1 cellular context compared by ENCODE assay signal in the genomic region with DNA sequence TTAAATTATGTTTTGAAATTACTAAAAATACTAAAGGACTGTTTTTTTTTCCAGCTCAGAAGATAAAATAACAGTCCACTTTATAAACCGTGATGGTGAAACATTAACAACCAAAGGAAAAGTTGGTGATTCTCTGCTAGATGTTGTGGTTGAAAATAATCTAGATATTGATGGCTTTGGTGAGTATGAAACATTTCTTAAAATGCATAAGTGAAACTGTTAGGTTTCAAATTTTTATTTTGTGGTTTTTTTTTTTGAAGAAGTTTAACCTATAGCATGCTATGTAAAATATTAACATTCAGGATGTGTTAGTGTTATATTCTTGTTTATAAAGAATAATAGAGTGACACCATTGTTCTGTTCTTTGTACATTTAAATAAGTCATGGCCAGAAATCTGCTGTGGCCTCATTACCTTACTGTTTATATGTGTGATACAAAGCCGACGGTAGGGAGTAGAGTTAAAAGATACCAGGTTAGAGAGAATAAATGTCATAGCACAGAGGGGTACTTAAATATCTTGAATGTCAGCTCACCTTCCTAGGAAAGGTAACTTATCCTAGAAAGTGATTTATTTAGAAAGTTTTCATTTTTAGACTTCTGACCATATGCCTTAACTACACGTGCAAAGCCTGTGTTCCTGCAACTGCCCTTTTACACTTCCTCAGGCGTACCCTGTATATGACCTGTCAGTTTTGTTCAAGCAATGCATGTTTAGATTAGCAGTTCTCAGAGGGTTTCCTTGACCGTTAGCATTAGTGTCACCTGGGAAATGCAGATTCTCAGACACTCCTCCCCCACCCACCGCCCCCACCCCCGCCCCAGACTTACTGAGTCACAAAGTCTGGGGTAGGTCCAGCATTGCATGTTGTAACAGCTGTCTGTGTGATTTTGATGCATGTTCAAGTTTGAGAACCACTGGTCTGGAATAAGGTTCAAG.
TF ChIP-seq lines count a peak whose summit lies in the region.

No MANE protein-coding gene starts in this region.

TF ChIP-seq in K562, 482 proteins besides CTCF, POLR2A, EP300 and RAD21 (continued from another document and continues in another):
- TF ChIP-seq, protein P1, sequence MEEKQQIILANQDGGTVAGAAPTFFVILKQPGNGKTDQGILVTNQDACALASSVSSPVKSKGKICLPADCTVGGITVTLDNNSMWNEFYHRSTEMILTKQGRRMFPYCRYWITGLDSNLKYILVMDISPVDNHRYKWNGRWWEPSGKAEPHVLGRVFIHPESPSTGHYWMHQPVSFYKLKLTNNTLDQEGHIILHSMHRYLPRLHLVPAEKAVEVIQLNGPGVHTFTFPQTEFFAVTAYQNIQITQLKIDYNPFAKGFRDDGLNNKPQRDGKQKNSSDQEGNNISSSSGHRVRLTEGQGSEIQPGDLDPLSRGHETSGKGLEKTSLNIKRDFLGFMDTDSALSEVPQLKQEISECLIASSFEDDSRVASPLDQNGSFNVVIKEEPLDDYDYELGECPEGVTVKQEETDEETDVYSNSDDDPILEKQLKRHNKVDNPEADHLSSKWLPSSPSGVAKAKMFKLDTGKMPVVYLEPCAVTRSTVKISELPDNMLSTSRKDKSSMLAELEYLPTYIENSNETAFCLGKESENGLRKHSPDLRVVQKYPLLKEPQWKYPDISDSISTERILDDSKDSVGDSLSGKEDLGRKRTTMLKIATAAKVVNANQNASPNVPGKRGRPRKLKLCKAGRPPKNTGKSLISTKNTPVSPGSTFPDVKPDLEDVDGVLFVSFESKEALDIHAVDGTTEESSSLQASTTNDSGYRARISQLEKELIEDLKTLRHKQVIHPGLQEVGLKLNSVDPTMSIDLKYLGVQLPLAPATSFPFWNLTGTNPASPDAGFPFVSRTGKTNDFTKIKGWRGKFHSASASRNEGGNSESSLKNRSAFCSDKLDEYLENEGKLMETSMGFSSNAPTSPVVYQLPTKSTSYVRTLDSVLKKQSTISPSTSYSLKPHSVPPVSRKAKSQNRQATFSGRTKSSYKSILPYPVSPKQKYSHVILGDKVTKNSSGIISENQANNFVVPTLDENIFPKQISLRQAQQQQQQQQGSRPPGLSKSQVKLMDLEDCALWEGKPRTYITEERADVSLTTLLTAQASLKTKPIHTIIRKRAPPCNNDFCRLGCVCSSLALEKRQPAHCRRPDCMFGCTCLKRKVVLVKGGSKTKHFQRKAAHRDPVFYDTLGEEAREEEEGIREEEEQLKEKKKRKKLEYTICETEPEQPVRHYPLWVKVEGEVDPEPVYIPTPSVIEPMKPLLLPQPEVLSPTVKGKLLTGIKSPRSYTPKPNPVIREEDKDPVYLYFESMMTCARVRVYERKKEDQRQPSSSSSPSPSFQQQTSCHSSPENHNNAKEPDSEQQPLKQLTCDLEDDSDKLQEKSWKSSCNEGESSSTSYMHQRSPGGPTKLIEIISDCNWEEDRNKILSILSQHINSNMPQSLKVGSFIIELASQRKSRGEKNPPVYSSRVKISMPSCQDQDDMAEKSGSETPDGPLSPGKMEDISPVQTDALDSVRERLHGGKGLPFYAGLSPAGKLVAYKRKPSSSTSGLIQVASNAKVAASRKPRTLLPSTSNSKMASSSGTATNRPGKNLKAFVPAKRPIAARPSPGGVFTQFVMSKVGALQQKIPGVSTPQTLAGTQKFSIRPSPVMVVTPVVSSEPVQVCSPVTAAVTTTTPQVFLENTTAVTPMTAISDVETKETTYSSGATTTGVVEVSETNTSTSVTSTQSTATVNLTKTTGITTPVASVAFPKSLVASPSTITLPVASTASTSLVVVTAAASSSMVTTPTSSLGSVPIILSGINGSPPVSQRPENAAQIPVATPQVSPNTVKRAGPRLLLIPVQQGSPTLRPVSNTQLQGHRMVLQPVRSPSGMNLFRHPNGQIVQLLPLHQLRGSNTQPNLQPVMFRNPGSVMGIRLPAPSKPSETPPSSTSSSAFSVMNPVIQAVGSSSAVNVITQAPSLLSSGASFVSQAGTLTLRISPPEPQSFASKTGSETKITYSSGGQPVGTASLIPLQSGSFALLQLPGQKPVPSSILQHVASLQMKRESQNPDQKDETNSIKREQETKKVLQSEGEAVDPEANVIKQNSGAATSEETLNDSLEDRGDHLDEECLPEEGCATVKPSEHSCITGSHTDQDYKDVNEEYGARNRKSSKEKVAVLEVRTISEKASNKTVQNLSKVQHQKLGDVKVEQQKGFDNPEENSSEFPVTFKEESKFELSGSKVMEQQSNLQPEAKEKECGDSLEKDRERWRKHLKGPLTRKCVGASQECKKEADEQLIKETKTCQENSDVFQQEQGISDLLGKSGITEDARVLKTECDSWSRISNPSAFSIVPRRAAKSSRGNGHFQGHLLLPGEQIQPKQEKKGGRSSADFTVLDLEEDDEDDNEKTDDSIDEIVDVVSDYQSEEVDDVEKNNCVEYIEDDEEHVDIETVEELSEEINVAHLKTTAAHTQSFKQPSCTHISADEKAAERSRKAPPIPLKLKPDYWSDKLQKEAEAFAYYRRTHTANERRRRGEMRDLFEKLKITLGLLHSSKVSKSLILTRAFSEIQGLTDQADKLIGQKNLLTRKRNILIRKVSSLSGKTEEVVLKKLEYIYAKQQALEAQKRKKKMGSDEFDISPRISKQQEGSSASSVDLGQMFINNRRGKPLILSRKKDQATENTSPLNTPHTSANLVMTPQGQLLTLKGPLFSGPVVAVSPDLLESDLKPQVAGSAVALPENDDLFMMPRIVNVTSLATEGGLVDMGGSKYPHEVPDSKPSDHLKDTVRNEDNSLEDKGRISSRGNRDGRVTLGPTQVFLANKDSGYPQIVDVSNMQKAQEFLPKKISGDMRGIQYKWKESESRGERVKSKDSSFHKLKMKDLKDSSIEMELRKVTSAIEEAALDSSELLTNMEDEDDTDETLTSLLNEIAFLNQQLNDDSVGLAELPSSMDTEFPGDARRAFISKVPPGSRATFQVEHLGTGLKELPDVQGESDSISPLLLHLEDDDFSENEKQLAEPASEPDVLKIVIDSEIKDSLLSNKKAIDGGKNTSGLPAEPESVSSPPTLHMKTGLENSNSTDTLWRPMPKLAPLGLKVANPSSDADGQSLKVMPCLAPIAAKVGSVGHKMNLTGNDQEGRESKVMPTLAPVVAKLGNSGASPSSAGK (IDR thresholded peaks at IDR 0.05), result no peak; the same call in 1 of the 2 replicates
- peak in 1 of 2 experiments; percentile 52; a peak in 1 of 4 replicates for TF ChIP-seq SIN3A (IDR thresholded peaks at IDR 0.05; ENCODE audit: borderline replicate concordance in 2 of 2, control insufficient read depth in 1 of 2, low read depth in 2 of 2, low read length in 2 of 2)
- TF ChIP-seq, protein P2, sequence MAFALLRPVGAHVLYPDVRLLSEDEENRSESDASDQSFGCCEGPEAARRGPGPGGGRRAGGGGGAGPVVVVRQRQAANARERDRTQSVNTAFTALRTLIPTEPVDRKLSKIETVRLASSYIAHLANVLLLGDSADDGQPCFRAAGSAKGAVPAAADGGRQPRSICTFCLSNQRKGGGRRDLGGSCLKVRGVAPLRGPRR (CRISPR knock-in tag; IDR thresholded peaks at IDR 0.05), result no peak
- TF ChIP-seq, protein P3, sequence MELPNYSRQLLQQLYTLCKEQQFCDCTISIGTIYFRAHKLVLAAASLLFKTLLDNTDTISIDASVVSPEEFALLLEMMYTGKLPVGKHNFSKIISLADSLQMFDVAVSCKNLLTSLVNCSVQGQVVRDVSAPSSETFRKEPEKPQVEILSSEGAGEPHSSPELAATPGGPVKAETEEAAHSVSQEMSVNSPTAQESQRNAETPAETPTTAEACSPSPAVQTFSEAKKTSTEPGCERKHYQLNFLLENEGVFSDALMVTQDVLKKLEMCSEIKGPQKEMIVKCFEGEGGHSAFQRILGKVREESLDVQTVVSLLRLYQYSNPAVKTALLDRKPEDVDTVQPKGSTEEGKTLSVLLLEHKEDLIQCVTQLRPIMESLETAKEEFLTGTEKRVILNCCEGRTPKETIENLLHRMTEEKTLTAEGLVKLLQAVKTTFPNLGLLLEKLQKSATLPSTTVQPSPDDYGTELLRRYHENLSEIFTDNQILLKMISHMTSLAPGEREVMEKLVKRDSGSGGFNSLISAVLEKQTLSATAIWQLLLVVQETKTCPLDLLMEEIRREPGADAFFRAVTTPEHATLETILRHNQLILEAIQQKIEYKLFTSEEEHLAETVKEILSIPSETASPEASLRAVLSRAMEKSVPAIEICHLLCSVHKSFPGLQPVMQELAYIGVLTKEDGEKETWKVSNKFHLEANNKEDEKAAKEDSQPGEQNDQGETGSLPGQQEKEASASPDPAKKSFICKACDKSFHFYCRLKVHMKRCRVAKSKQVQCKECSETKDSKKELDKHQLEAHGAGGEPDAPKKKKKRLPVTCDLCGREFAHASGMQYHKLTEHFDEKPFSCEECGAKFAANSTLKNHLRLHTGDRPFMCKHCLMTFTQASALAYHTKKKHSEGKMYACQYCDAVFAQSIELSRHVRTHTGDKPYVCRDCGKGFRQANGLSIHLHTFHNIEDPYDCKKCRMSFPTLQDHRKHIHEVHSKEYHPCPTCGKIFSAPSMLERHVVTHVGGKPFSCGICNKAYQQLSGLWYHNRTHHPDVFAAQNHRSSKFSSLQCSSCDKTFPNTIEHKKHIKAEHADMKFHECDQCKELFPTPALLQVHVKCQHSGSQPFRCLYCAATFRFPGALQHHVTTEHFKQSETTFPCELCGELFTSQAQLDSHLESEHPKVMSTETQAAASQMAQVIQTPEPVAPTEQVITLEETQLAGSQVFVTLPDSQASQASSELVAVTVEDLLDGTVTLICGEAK (IDR thresholded peaks at IDR 0.05), result no peak
- TF ChIP-seq, protein P3 (CRISPR knock-in tag; IDR thresholded peaks at IDR 0.05), result no peak
- TF ChIP-seq, protein P4, sequence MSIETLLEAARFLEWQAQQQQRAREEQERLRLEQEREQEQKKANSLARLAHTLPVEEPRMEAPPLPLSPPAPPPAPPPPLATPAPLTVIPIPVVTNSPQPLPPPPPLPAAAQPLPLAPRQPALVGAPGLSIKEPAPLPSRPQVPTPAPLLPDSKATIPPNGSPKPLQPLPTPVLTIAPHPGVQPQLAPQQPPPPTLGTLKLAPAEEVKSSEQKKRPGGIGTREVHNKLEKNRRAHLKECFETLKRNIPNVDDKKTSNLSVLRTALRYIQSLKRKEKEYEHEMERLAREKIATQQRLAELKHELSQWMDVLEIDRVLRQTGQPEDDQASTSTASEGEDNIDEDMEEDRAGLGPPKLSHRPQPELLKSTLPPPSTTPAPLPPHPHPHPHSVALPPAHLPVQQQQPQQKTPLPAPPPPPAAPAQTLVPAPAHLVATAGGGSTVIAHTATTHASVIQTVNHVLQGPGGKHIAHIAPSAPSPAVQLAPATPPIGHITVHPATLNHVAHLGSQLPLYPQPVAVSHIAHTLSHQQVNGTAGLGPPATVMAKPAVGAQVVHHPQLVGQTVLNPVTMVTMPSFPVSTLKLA (conservative IDR thresholded peaks at IDR 0.05), result peak; percentile 63 to 72
- no peak for TF ChIP-seq STAG1 (CRISPR knock-in tag; IDR thresholded peaks at IDR 0.05; ENCODE audit: borderline replicate concordance)
- TF ChIP-seq HMGN3 (IDR thresholded peaks at IDR 0.05; ENCODE audit: borderline replicate concordance, extremely low read depth, insufficient read length, low read depth, low read length), result no peak
- no peak for TF ChIP-seq ZC3H4 (CRISPR knock-in tag; IDR thresholded peaks at IDR 0.05; ENCODE audit: borderline replicate concordance)
- TF ChIP-seq, protein P5, sequence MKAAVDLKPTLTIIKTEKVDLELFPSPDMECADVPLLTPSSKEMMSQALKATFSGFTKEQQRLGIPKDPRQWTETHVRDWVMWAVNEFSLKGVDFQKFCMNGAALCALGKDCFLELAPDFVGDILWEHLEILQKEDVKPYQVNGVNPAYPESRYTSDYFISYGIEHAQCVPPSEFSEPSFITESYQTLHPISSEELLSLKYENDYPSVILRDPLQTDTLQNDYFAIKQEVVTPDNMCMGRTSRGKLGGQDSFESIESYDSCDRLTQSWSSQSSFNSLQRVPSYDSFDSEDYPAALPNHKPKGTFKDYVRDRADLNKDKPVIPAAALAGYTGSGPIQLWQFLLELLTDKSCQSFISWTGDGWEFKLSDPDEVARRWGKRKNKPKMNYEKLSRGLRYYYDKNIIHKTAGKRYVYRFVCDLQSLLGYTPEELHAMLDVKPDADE (conservative IDR thresholded peaks at IDR 0.05; ENCODE audit: control insufficient read depth, low read depth, low read length), result no peak
- TF ChIP-seq RBM34 (IDR thresholded peaks at IDR 0.05; ENCODE audit: borderline replicate concordance, insufficient read depth, low read length), result no peak
- TF ChIP-seq HSF4 (CRISPR knock-in tag; IDR thresholded peaks at IDR 0.05; ENCODE audit: borderline replicate concordance), result no peak
- no peak for TF ChIP-seq ZNF830 (CRISPR knock-in tag; IDR thresholded peaks at IDR 0.05)
- TF ChIP-seq KDM2B (CRISPR knock-in tag; IDR thresholded peaks at IDR 0.05), result no peak
- peak; percentile 64 for TF ChIP-seq POLR2AphosphoS5 (IDR thresholded peaks at IDR 0.05; ENCODE audit: control insufficient read depth, insufficient read depth, low read depth, low read length)
- no peak for TF ChIP-seq ZNF696 (CRISPR knock-in tag; conservative IDR thresholded peaks at IDR 0.05)
- no peak for TF ChIP-seq PPARD (CRISPR knock-in tag; IDR thresholded peaks at IDR 0.05)
- TF ChIP-seq CHCHD3 (CRISPR knock-in tag; IDR thresholded peaks at IDR 0.05), result no peak
